In the genomic region with DNA sequence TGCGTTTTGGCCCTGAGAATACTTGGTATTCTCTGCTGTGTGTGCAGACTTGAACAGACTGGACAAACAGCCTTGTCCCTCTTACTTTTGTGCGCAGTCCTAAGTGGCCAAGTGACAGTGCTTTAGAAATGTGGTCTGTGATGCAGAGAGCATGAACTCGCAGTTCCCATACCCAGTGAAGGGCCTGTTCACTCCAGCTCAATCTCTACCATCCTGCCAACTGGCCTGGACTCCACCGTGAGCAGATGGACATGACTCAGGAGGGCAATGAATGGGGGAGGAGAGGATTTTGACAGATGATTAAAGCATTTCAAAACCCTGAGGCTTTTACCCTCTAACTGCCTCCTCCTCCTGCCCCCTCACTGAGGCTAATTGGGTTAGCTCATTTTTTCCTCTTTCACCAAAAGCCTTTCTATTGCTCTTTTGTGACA, we compare ENCODE assay signal across 8 cellular contexts.
A peak's percentile ranks its signal among the peaks of the same experiment; 100 is the strongest.
DNase-seq lines count a peak whose midpoint lies in the region.

No MANE protein-coding gene starts in this region.

- in situ Hi-C loops in Caki2 (cut with HindIII; ENCODE audit: low pct_unique_long_range_greater_than_20kb, low sequenced_read_pairs): no loop called here

- peak; percentile 40 for DNase-seq in Caki2 (ENCODE audit: low read depth)
- peak; percentile 91 for DNase-seq in NCI-H82 (lab: John Stamatoyannopoulos, UW)
- DNase-seq in epidermal melanocyte (ENCODE audit: insufficient read length, low spot score): peak; percentile 39
- DNase-seq in nucleus accumbens (lab: John Stamatoyannopoulos, UW): peak in 50 of 56 donors; percentile 23 to 93 (median 69)
- no peak for DNase-seq in stimulated activated CD4-positive, alpha-beta T cell treated with anti-CD3 and anti-CD28 coated beads, Interleukin-4, amount 100 ng/mL, for 1 hour
- no peak for DNase-seq in T-helper 1 cell
- no peak for DNase-seq in D341Med (ENCODE audit: low spot score)
- no peak for DNase-seq in NCI-H748 treated with DMSO at 0.1 percent for 48 hours (lab: John Stamatoyannopoulos, UW)

Comparison
In these comparisons a context has a peak if more than half of its experiments do, and no peak if none do; other contexts are left out.
1. DNase-seq: peak in Caki2 (single experiment), NCI-H82 (single experiment), epidermal melanocyte (single experiment) and nucleus accumbens (50 of 56); none in stimulated activated CD4-positive, alpha-beta T cell treated with anti-CD3 and anti-CD28 coated beads, Interleukin-4, amount 100 ng/mL, for 1 hour (single experiment), T-helper 1 cell (0 of 5), D341Med (single experiment) and NCI-H748 treated with DMSO at 0.1 percent for 48 hours (single experiment).